Comparison of ENCODE assay signal across 8 cellular contexts in genomic region chr6:6131492-6132109, GRCh38.
A peak's percentile ranks its signal among the peaks of the same experiment; 100 is the strongest.
DNase-seq lines count a peak whose midpoint lies in the region; ATAC-seq, FAIRE-seq and TF ChIP-seq lines count a peak whose summit lies in the region.

No MANE protein-coding gene starts in this region.

- H3K4me3 ChIP-seq in Loucy (ENCODE audit: low read length, poor library complexity, severe bottlenecking) (no peak overlapping the region), H1 (ENCODE audit: extremely low read depth in 1 of 4, insufficient read depth in 2 of 4, low read depth in 3 of 4, low read length in 4 of 4) (no peak overlapping the region), retinal pigment epithelial cell (ENCODE audit: low read length) (no peak overlapping the region)

- no peak overlapping the region for H2AK5ac ChIP-seq in H1 (ENCODE audit: low read depth, low read length)

- TF ChIP-seq POLR2A in H1 (IDR thresholded peaks at IDR 0.05; ENCODE audit: control extremely low read depth in 1 of 2, low read depth in 2 of 2, low read length in 2 of 2): no peak

- H2BK12ac ChIP-seq in H1 (ENCODE audit: low read depth, low read length): no peak overlapping the region

- H3K23me2 ChIP-seq in H1 (ENCODE audit: low read depth, low read length): no peaks in the 10 kb centered on the region

- H3K9me2 ChIP-seq in Loucy (replicated peaks; ENCODE audit: low read depth, low read length): no peaks in the 10 kb centered on the region

- POLR2A ChIA-PET in H1 (lab: Charles Lee; ENCODE audit: partially characterized antibody): no interaction called here

- H3K14ac ChIP-seq in H1 (ENCODE audit: insufficient read length): no peak overlapping the region

- H3K27ac Mint-ChIP-seq in activated T-cell treated with anti-CD3 and anti-CD28 coated beads, Interleukin-2, amount 50 U/mL, for 72 hours: no peak overlapping the region

- TF ChIP-seq CTCF in Loucy (conservative IDR thresholded peaks at IDR 0.05; ENCODE audit: low read length) (peak; percentile 65), H1 (IDR thresholded peaks at IDR 0.05; ENCODE audit: control extremely low read depth in 1 of 3, insufficient read depth in 1 of 3, low read depth in 1 of 3, low read length in 3 of 3) (peak in 2 of 3 experiments; percentile 62 to 63; a peak in 3 of 4 replicates), retinal pigment epithelial cell (conservative IDR thresholded peaks at IDR 0.05; ENCODE audit: low read depth, low read length) (peak; percentile 36)

- no peaks in the 10 kb centered on the region for H3K4me1 ChIP-seq in Loucy (ENCODE audit: insufficient read depth, low read length, poor library complexity, severe bottlenecking)
- H3K4me1 ChIP-seq in H1 (replicated peaks in 1 of 4; ENCODE audit: control insufficient read depth in 3 of 4, insufficient read depth in 4 of 4, low read length in 3 of 4): no peaks in the 10 kb centered on the region

- no peak overlapping the region for H2BK15ac ChIP-seq in H1 (ENCODE audit: low read length)

- 49% methylated on average over 4 of the region's 4 CpGs; no CpG with 5 or more reads in 1 of the 2 experiments for WGBS in H1 (ENCODE audit: extremely low coverage in 1 of 2, insufficient coverage in 1 of 2, insufficient read length in 1 of 2, insufficient replicate concordance in 2 of 2, low coverage in 1 of 2, low lambda C conversion rate in 2 of 2, missing lambda C conversion rate in 1 of 2), 2 experiments

- no peak overlapping the region for H3K4ac ChIP-seq in H1 (replicated peaks; ENCODE audit: insufficient read length, low read depth, low read length)

- H3K9me3 Mint-ChIP-seq in activated T-cell treated with anti-CD3 and anti-CD28 coated beads, Interleukin-2, amount 50 U/mL, for 72 hours: no peaks in the 10 kb centered on the region
- no peaks in the 10 kb centered on the region for H3K9me3 Mint-ChIP-seq in activated T-cell treated with anti-CD3 and anti-CD28 coated beads, Interleukin-2, amount 50 U/mL, for 4 hours

- H3K79me1 ChIP-seq in H1 (ENCODE audit: low read depth, low read length): no peaks in the 10 kb centered on the region

- H3K9ac ChIP-seq in Loucy (ENCODE audit: low read depth, low read length, poor library complexity, severe bottlenecking) (no peak overlapping the region), H1 (replicated peaks in 1 of 4; ENCODE audit: extremely low read depth in 1 of 4, low read depth in 3 of 4, low read length in 3 of 4) (no peak overlapping the region)

- H3K36me3 ChIP-seq in Loucy (ENCODE audit: insufficient read depth, low read length): no peaks in the 10 kb centered on the region
- H3K36me3 ChIP-seq in H1 (ENCODE audit: control insufficient read depth in 2 of 4, insufficient read depth in 4 of 4, low read length in 3 of 4): no peaks in the 10 kb centered on the region

- H2BK120ac ChIP-seq in H1 (replicated peaks; ENCODE audit: low read depth, low read length): no peak overlapping the region

- peak; percentile 4 to 12 for DNase-seq in activated T-cell treated with anti-CD3 and anti-CD28 coated beads, Interleukin-2, amount 50 U/mL, for 72 hours
- DNase-seq in activated T-cell treated with anti-CD3 and anti-CD28 coated beads, Interleukin-2, amount 50 U/mL, for 4 hours: no peak
- peak in 1 of 2 experiments; percentile 31 for DNase-seq in H1 (ENCODE audit: low read depth in 1 of 2, low spot score in 2 of 2)
- no peak for DNase-seq in retinal pigment epithelial cell (ENCODE audit: low read depth)
- no peak for DNase-seq in activated T-cell treated with anti-CD3 and anti-CD28 coated beads, Interleukin-2, amount 50 U/mL, for 1 hour
- no peak for DNase-seq in HPDE6-E6E7 (ENCODE audit: extremely low spot score)

- H3K9me3 ChIP-seq in Loucy (ENCODE audit: insufficient read depth, low read depth, low read length) (no peaks in the 10 kb centered on the region), H1 (ENCODE audit: insufficient read depth in 2 of 2, low read depth in 1 of 2, low read length in 1 of 2) (no peaks in the 10 kb centered on the region)

- H3K56ac ChIP-seq in H1 (replicated peaks; ENCODE audit: insufficient read length, low read depth, low read length): no peak overlapping the region

- no peak overlapping the region for H3K18ac ChIP-seq in H1 (ENCODE audit: extremely low read depth, low read length)

- H3K36me3 Mint-ChIP-seq in activated T-cell treated with anti-CD3 and anti-CD28 coated beads, Interleukin-2, amount 50 U/mL, for 72 hours (ENCODE audit: insufficient read depth in 2 of 2): no peaks in the 10 kb centered on the region
- no peaks in the 10 kb centered on the region for H3K36me3 Mint-ChIP-seq in activated T-cell treated with anti-CD3 and anti-CD28 coated beads, Interleukin-2, amount 50 U/mL, for 4 hours (ENCODE audit: insufficient read depth)

- H3K79me2 ChIP-seq in Loucy (ENCODE audit: insufficient read depth, low read length) (no peaks in the 10 kb centered on the region), H1 (ENCODE audit: control insufficient read depth in 1 of 2, insufficient read depth in 2 of 2, low read length in 2 of 2) (no peaks in the 10 kb centered on the region)

- H2BK5ac ChIP-seq in H1 (ENCODE audit: low read depth, low read length): no peak overlapping the region

- H3K4me1 Mint-ChIP-seq in activated T-cell treated with anti-CD3 and anti-CD28 coated beads, Interleukin-2, amount 50 U/mL, for 72 hours (ENCODE audit: low read depth): no peaks in the 10 kb centered on the region
- no peaks in the 10 kb centered on the region for H3K4me1 Mint-ChIP-seq in activated T-cell treated with anti-CD3 and anti-CD28 coated beads, Interleukin-2, amount 50 U/mL, for 4 hours (ENCODE audit: low read depth)

- no peak overlapping the region for H4K8ac ChIP-seq in H1 (ENCODE audit: extremely low read depth, insufficient read depth, low read length)

- no peak overlapping the region for H3K23ac ChIP-seq in H1 (ENCODE audit: insufficient read length)

- peak; percentile 68 for FAIRE-seq in H1 (lab: Jason Lieb, UNC)

- H3K27ac ChIP-seq in H1 (ENCODE audit: low read depth, low read length): no peak overlapping the region

- H3K4me2 ChIP-seq in Loucy (ENCODE audit: low read depth, low read length, poor library complexity, severe bottlenecking) (no peak overlapping the region), H1 (ENCODE audit: insufficient read depth in 1 of 2, low read depth in 2 of 2, low read length in 2 of 2) (no peak overlapping the region)

- H2BK20ac ChIP-seq in H1 (ENCODE audit: low read length): no peak overlapping the region

- H4K20me1 ChIP-seq in Loucy (ENCODE audit: insufficient read depth, low read length, poor library complexity, severe bottlenecking) (no peaks in the 10 kb centered on the region), H1 (replicated peaks in 1 of 2; ENCODE audit: control insufficient read depth in 1 of 2, insufficient read depth in 2 of 2, low read length in 2 of 2) (no peaks in the 10 kb centered on the region)

- H4K91ac ChIP-seq in H1 (replicated peaks; ENCODE audit: insufficient read length, low read length): no peak overlapping the region

- no peaks in the 10 kb centered on the region for H3F3A ChIP-seq in Loucy (ENCODE audit: low read depth)

- no peak for TF ChIP-seq EP300 in H1 (IDR thresholded peaks at IDR 0.05; ENCODE audit: borderline replicate concordance in 1 of 2, low read depth in 2 of 2, low read length in 2 of 2)

- CTCF ChIA-PET in H1 (lab: Charles Lee; ENCODE audit: partially characterized antibody): interaction anchor here (0.7 to 5.1 kb wide), 28 partner anchors 12 to 423 kb away, joined by 3 to 62 read pairs (median 3); no protein-coding TSS in a partner anchor

- no peaks in the 10 kb centered on the region for H3K27me3 Mint-ChIP-seq in activated T-cell treated with anti-CD3 and anti-CD28 coated beads, Interleukin-2, amount 50 U/mL, for 72 hours (ENCODE audit: low read depth)
- H3K27me3 Mint-ChIP-seq in activated T-cell treated with anti-CD3 and anti-CD28 coated beads, Interleukin-2, amount 50 U/mL, for 4 hours (ENCODE audit: low read depth): peaks cover 4% of the 10 kb centered on the region

- H4K5ac ChIP-seq in H1 (ENCODE audit: insufficient read length, low read depth, low read length): no peak overlapping the region

- H3K27me3 ChIP-seq in Loucy (ENCODE audit: insufficient read depth, low read length, poor library complexity, severe bottlenecking) (no peaks in the 10 kb centered on the region), H1 (replicated peaks in 1 of 4; ENCODE audit: control insufficient read depth in 3 of 4, extremely low read depth in 1 of 4, insufficient read depth in 3 of 4, low read length in 3 of 4) (no peaks in the 10 kb centered on the region)

- no peak overlapping the region for H3K4me3 Mint-ChIP-seq in activated T-cell treated with anti-CD3 and anti-CD28 coated beads, Interleukin-2, amount 50 U/mL, for 72 hours
- H3K4me3 Mint-ChIP-seq in activated T-cell treated with anti-CD3 and anti-CD28 coated beads, Interleukin-2, amount 50 U/mL, for 4 hours: no peak overlapping the region

- peak; percentile 60 to 72 for TF ChIP-seq RAD21 in H1 (IDR thresholded peaks at IDR 0.05 in 1 of 2, conservative IDR thresholded peaks at IDR 0.05 in 1 of 2; ENCODE audit: low read depth in 2 of 2, low read length in 2 of 2)

- H2AFZ ChIP-seq in Loucy (ENCODE audit: low read length): no peak overlapping the region
- no peak overlapping the region for H2AFZ ChIP-seq in H1 (ENCODE audit: low read length)

- no peak for ATAC-seq in activated T-cell treated with anti-CD3 and anti-CD28 coated beads, Interleukin-2, amount 50 U/mL, for 72 hours (replicated peaks in 1 of 2)
- no peak for ATAC-seq in activated T-cell treated with anti-CD3 and anti-CD28 coated beads, Interleukin-2, amount 50 U/mL, for 4 hours
- ATAC-seq in GM21390 (IDR thresholded peaks at IDR 0.05; ENCODE audit: unreplicated experiment): no peak

TF ChIP-seq in H1, 55 proteins besides CTCF, POLR2A, EP300 and RAD21:
- TF ChIP-seq NRF1 (IDR thresholded peaks at IDR 0.05; ENCODE audit: low read depth, low read length): no peak

Comparison
In these comparisons a context has a peak if more than half of its experiments do, and no peak if none do; other contexts are left out.
1. DNase-seq: peak in activated T-cell treated with anti-CD3 and anti-CD28 coated beads, Interleukin-2, amount 50 U/mL, for 72 hours (2 of 2); none in activated T-cell treated with anti-CD3 and anti-CD28 coated beads, Interleukin-2, amount 50 U/mL, for 4 hours (single experiment), retinal pigment epithelial cell (single experiment), activated T-cell treated with anti-CD3 and anti-CD28 coated beads, Interleukin-2, amount 50 U/mL, for 1 hour (single experiment) and HPDE6-E6E7 (single experiment).
2. Peak in every context shown above with its lines, with median percentiles within 50 percentile points of each other: CTCF ChIP-seq.